Comparison of ENCODE assay signal across 20 cellular contexts in genomic region chr3:115340586-115340985, GRCh38.
"Had no signal": no experiment of that assay in that cellular context is flagged by ENCODE, and none has a peak within 500 bp of the region (broad histone marks: within the 10 kb centered on the region; RNA-seq: fewer than 3 reads in every experiment).

No MANE protein-coding gene starts in this region.

- ATAC-seq: effector memory CD8-positive, alpha-beta T cell; gastroesophageal sphincter; lower lobe of right lung; naive thymus-derived CD4-positive, alpha-beta T cell; sciatic nerve; stimulated activated memory B cell treated with anti-CD40 and anti-IgM and Interleukin-4, amounts not matched to agents 10 μg/mL and 1 μg/mL and 100 μg/mL, for 72 hours had no signal

- H3K27me3 ChIP-seq: esophagus squamous epithelium, gastroesophageal sphincter, neutrophil, spleen, tibial artery, upper lobe of left lung, uterus had no signal

- H3K4me1 ChIP-seq: gastroesophageal sphincter, left ventricle myocardium inferior, lower lobe of right lung, spleen, tibial artery, upper lobe of left lung, uterus had no signal

- DNase-seq: effector memory CD8-positive, alpha-beta T cell; esophagus squamous epithelium; glutamatergic neuron; kidney; left cardiac atrium; left ventricle myocardium inferior; lower lobe of right lung; mesendoderm; naive thymus-derived CD4-positive, alpha-beta T cell; spleen; stimulated activated CD4-positive, alpha-beta T cell treated with anti-CD3 and anti-CD28 coated beads, Interleukin-1b, Interleukin-23, amount 100 ng/mL, for 48 hours; stimulated activated CD4-positive, alpha-beta T cell treated with anti-CD3 and anti-CD28 coated beads, Interleukin-4, amount 100 ng/mL, for 24 hours; tibial artery; upper lobe of left lung; uterus had no signal

- H3K36me3 ChIP-seq: esophagus squamous epithelium, gastroesophageal sphincter, left ventricle myocardium inferior, lower lobe of right lung, neutrophil, spleen, tibial artery, upper lobe of left lung, uterus had no signal

- H3K9me3 ChIP-seq: esophagus squamous epithelium, gastroesophageal sphincter, left ventricle myocardium inferior, lower lobe of right lung, neutrophil, spleen, tibial artery, upper lobe of left lung, uterus had no signal

- H3K27ac ChIP-seq: esophagus squamous epithelium, gastroesophageal sphincter, left ventricle myocardium inferior, lower lobe of right lung, neutrophil, spleen, tibial artery, upper lobe of left lung, uterus had no signal

- FAIRE-seq: colon, kidney had no signal

- H3K4me3 ChIP-seq: esophagus squamous epithelium, gastroesophageal sphincter, left ventricle myocardium inferior, lower lobe of right lung, spleen, tibial artery, upper lobe of left lung, uterus had no signal
